ENCODE assay signal across 1 cellular context in the genomic region with DNA sequence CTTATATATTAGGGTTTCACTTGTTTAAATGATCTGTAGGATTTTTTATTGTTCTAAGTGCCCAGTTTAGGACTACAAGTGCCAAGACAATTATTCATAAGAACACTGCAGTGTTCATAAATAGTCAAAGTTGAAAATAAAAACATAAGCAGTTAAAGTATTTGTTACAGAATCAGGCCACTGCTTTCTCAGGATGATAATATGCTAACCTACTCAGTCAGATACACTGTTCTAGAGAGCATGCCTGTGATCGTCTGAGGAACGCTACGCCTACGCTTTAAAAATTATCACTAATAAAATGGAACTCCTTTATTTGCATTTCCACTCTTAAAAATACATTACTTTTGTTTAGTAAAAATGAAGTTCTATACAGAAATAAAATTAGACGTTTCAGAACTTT.
TF ChIP-seq lines count a peak whose summit lies in the region.

No MANE protein-coding gene starts in this region.

TF ChIP-seq in SK-N-SH, 30 proteins besides CTCF, POLR2A, EP300 and RAD21 (continued from another document):
- no peak for TF ChIP-seq YY1 (IDR thresholded peaks at IDR 0.05; ENCODE audit: low read depth)
- TF ChIP-seq FOSL2 (IDR thresholded peaks at IDR 0.05; ENCODE audit: borderline replicate concordance, low read depth): no peak
- TF ChIP-seq NRF1 (IDR thresholded peaks at IDR 0.05; ENCODE audit: low read depth, low read length): no peak
- TF ChIP-seq, protein P1, sequence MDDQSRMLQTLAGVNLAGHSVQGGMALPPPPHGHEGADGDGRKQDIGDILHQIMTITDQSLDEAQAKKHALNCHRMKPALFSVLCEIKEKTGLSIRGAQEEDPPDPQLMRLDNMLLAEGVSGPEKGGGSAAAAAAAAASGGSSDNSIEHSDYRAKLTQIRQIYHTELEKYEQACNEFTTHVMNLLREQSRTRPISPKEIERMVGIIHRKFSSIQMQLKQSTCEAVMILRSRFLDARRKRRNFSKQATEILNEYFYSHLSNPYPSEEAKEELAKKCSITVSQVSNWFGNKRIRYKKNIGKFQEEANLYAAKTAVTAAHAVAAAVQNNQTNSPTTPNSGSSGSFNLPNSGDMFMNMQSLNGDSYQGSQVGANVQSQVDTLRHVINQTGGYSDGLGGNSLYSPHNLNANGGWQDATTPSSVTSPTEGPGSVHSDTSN (IDR thresholded peaks at IDR 0.05): no peak
- TF ChIP-seq POLR2AphosphoS5 (IDR thresholded peaks at IDR 0.05; ENCODE audit: low read depth, low read length): no peak
- TF ChIP-seq IRF3 (IDR thresholded peaks at IDR 0.05; ENCODE audit: low read depth, low read length): no peak
- TF ChIP-seq GABPA (IDR thresholded peaks at IDR 0.05; ENCODE audit: low read depth): no peak
- TF ChIP-seq TAF1 (IDR thresholded peaks at IDR 0.05; ENCODE audit: borderline replicate concordance, low read depth, low read length): no peak
- no peak for TF ChIP-seq MXI1 (IDR thresholded peaks at IDR 0.05; ENCODE audit: low read depth, low read length)
- TF ChIP-seq ELF1 (IDR thresholded peaks at IDR 0.05): no peak
- no peak for TF ChIP-seq SMC3 (IDR thresholded peaks at IDR 0.05; ENCODE audit: low read depth, low read length)
- no peak for TF ChIP-seq USF1 (IDR thresholded peaks at IDR 0.05; ENCODE audit: borderline replicate concordance, low read depth)
- no peak for TF ChIP-seq FOXJ3 (CRISPR knock-in tag; IDR thresholded peaks at IDR 0.05)
- no peak for TF ChIP-seq FOXM1 (IDR thresholded peaks at IDR 0.05; ENCODE audit: low read depth)
- TF ChIP-seq EZH2phosphoT487 (IDR thresholded peaks at IDR 0.05; ENCODE audit: borderline replicate concordance, low read depth): no peak
- TF ChIP-seq RXRA (IDR thresholded peaks at IDR 0.05; ENCODE audit: borderline replicate concordance, low read depth): no peak
TF ChIP-seq in SK-N-SH: peak in this region for 0.
